ENCODE assay signal across 9 cellular contexts in genomic region chr3:57646723-57647122, GRCh38. TPM values are rescaled to one million over a fixed set of nuclear protein-coding genes. Genes with fewer than 3 reads are reported as not detected.
DNase-seq lines count a peak whose midpoint lies in the region; ATAC-seq, FAIRE-seq and TF ChIP-seq lines count a peak whose summit lies in the region.
"Had no signal": no experiment of that assay in that cellular context is flagged by ENCODE, and none has a peak within 500 bp of the region (broad histone marks: within the 10 kb centered on the region; RNA-seq: fewer than 3 reads in every experiment).

No MANE protein-coding gene starts in this region.

- no peak overlapping the region for H3K27ac ChIP-seq in keratinocyte (ENCODE audit: control insufficient read depth, insufficient read depth, low read length)

- peaks cover 6% of the 10 kb centered on the region for H3K4me1 ChIP-seq in keratinocyte (ENCODE audit: control insufficient read depth, extremely low read depth, insufficient read depth, low read length)

- TF ChIP-seq CTCF in keratinocyte (optimal IDR thresholded peaks at IDR 0.05 in 1 of 3, IDR thresholded peaks at IDR 0.05 in 1 of 3, conservative IDR thresholded peaks at IDR 0.05 in 1 of 3; ENCODE audit: extremely low read depth in 1 of 3, insufficient read depth in 2 of 3, low read length in 3 of 3): peak in 2 of 3 experiments; percentile 23 to 45

- H3K9me1 ChIP-seq in keratinocyte (ENCODE audit: control insufficient read depth, extremely low read depth, insufficient read depth, low read length): no peaks in the 10 kb centered on the region

- ATAC-seq in HG02571 (IDR thresholded peaks at IDR 0.05; ENCODE audit: unreplicated experiment) (no peak), HG03095 (IDR thresholded peaks at IDR 0.05; ENCODE audit: unreplicated experiment) (no peak), GM21528 (IDR thresholded peaks at IDR 0.05; ENCODE audit: low FRiP score, unreplicated experiment) (no peak)

- in situ Hi-C loops in ACHN (cut with HindIII; ENCODE audit: low pct_ligation_motif_present, low pct_unique_long_range_greater_than_20kb, low sequenced_read_pairs): no loop called here
- in situ Hi-C loops in T47D (cut with HindIII; ENCODE audit: low pct_unique_long_range_greater_than_20kb, low sequenced_read_pairs): no loop called here

- H2AFZ ChIP-seq in keratinocyte (ENCODE audit: control insufficient read depth, low read length): no peak overlapping the region

- peak; percentile 53 for FAIRE-seq in keratinocyte (lab: Jason Lieb, UNC)

- H3K9me3 ChIP-seq in keratinocyte (ENCODE audit: control insufficient read depth, low read depth, low read length): no peaks in the 10 kb centered on the region

- H4K20me1 ChIP-seq in keratinocyte (ENCODE audit: control insufficient read depth, extremely low read depth, insufficient read depth, low read length): peaks cover 2% of the 10 kb centered on the region

- no peak overlapping the region for H3K4me3 ChIP-seq in keratinocyte (ENCODE audit: control insufficient read depth in 2 of 3, extremely low read depth in 1 of 3, insufficient read depth in 2 of 3, low read depth in 1 of 3, low read length in 3 of 3)

- no peak overlapping the region for H3K4me2 ChIP-seq in keratinocyte (ENCODE audit: control insufficient read depth, extremely low read depth, insufficient read depth, low read depth, low read length)

- H3K9ac ChIP-seq in keratinocyte (ENCODE audit: control insufficient read depth, extremely low read depth, insufficient read depth, low read length): no peak overlapping the region

- peak; percentile 23 for DNase-seq in ACHN
- DNase-seq in HPDE6-E6E7 (ENCODE audit: extremely low spot score): peak; percentile 12
- peak; percentile 1 to 9 for DNase-seq in T47D (ENCODE audit: low read depth in 1 of 2, low spot score in 1 of 2)
- DNase-seq in keratinocyte (ENCODE audit: low read depth, low spot score): peak; percentile 32
- DNase-seq in cerebellar nuclear complex (lab: John Stamatoyannopoulos, UW): no peak
- DNase-seq: DMS79 treated with DMSO at 0.1 percent for 48 hours had no signal

- H3K79me2 ChIP-seq in keratinocyte (ENCODE audit: control insufficient read depth, insufficient read depth, low read length): peaks cover 16% of the 10 kb centered on the region

- peaks cover 9 to 18% of the 10 kb centered on the region in 2 experiments for H3K36me3 ChIP-seq in keratinocyte (ENCODE audit: control insufficient read depth in 2 of 2, extremely low read depth in 1 of 2, insufficient read depth in 2 of 2, low read length in 2 of 2)

- no peaks in the 10 kb centered on the region for H3K27me3 ChIP-seq in keratinocyte (ENCODE audit: control insufficient read depth, extremely low read depth, insufficient read depth, low read length)

- dilution Hi-C loops in keratinocyte (cut with MboI; ENCODE audit: extremely low pct_ligation_motif_present, low sequenced_read_pairs): no loop called here

RNA-seq across cellular contexts. Expression of gene DENND6A, which starts 46.2 kb away (rescaled TPM):
- 13.8 to 22.8 TPM (median 21.6 TPM) in 3 replicates for polyA plus RNA-seq in keratinocyte
- 5.8 TPM for polyA plus RNA-seq in keratinocyte (2011; ENCODE audit: low read depth)
- 7.9 and 14.8 TPM in 2 replicates for polyA plus RNA-seq in keratinocyte (2011; cell fraction: cytosol; rRNA removed)
- polyA plus RNA-seq in keratinocyte (2011; cell fraction: nucleus; rRNA removed): 17.2 and 18.8 TPM in 2 replicates
- 15.7 and 17.1 TPM in 2 replicates for polyA plus RNA-seq in keratinocyte (2012; ENCODE audit: low replicate concordance)
- polyA minus RNA-seq in keratinocyte: 19.8 to 39.0 TPM (median 23.3 TPM) in 3 replicates
- 9.2 TPM for polyA minus RNA-seq in keratinocyte (2011; cell fraction: cytosol; rRNA and poly(A)+ RNA removed)
- polyA minus RNA-seq in keratinocyte (2011; cell fraction: nucleus; rRNA and poly(A)+ RNA removed): 14.2 and 36.1 TPM in 2 replicates

RNA-seq across cellular contexts. Expression of gene ARF4, which starts 49.6 kb away (rescaled TPM):
- 236 to 344 TPM (median 277 TPM) in 3 replicates for polyA plus RNA-seq in keratinocyte
- polyA plus RNA-seq in keratinocyte (2011; ENCODE audit: low read depth): 198 TPM
- polyA plus RNA-seq in keratinocyte (2011; cell fraction: cytosol; rRNA removed): 250 and 463 TPM in 2 replicates
- polyA plus RNA-seq in keratinocyte (2011; cell fraction: nucleus; rRNA removed): 219 and 277 TPM in 2 replicates
- polyA plus RNA-seq in keratinocyte (2012; ENCODE audit: low replicate concordance): 148 and 232 TPM in 2 replicates
- polyA minus RNA-seq in keratinocyte: 224 to 383 TPM (median 355 TPM) in 3 replicates
- polyA minus RNA-seq in keratinocyte (2011; cell fraction: cytosol; rRNA and poly(A)+ RNA removed): 159 TPM
- polyA minus RNA-seq in keratinocyte (2011; cell fraction: nucleus; rRNA and poly(A)+ RNA removed): 129 and 169 TPM in 2 replicates

Comparison
In these comparisons a context has a peak if more than half of its experiments do, and no peak if none do; other contexts are left out.
1. DNase-seq: peak in ACHN (single experiment), HPDE6-E6E7 (single experiment), T47D (2 of 2) and keratinocyte (single experiment); none in cerebellar nuclear complex (0 of 2).